Comparison of ENCODE assay signal across 28 cellular contexts in genomic region chr15:66323312-66323928, GRCh38. TPM values are rescaled to one million over a fixed set of nuclear protein-coding genes. Genes with fewer than 3 reads are reported as not detected.
DNase-seq lines count a peak whose midpoint lies in the region; ATAC-seq, FAIRE-seq and TF ChIP-seq lines count a peak whose summit lies in the region.
"Had no signal": no experiment of that assay in that cellular context is flagged by ENCODE, and none has a peak within 500 bp of the region (broad histone marks: within the 10 kb centered on the region; RNA-seq: fewer than 3 reads in every experiment).

No MANE protein-coding gene starts in this region.

- POLR2A ChIA-PET in K562 (lab: Yijun Ruan, JAX) = interaction anchor here (0.6 to 1.9 kb wide), 6 partner anchors 10 to 174 kb away, joined by 3 to 10 read pairs (median 4); partner anchors contain the start of gene SNAPC5

- H3K4me3 ChIP-seq in K562 = no peak overlapping the region
- H3K4me3 ChIP-seq: dorsolateral prefrontal cortex, GM23248, left ventricle myocardium inferior, skin epidermis had no signal

- H3K4me2 ChIP-seq in K562 (ENCODE audit: insufficient read depth, low read length) = peak overlapping the region; percentile 20; the same call in 1 of the 2 replicates

- peak overlapping the region; percentile 40 for H3K27ac ChIP-seq in K562 (ENCODE audit: extremely low read depth, low read depth, low read length)
- H3K27ac ChIP-seq: dorsolateral prefrontal cortex, GM23248, left ventricle myocardium inferior, skin epidermis had no signal

- 5% methylated on average over 12 of the region's 12 CpGs for WGBS in K562 (ENCODE audit: insufficient coverage, low coverage, missing lambda C conversion rate)

- no peaks in the 10 kb centered on the region for H3K9me3 Mint-ChIP-seq in progenitor cell of endocrine pancreas (ENCODE audit: low read depth)
- H3K9me3 Mint-ChIP-seq: activated CD4-positive, alpha-beta T cell treated with anti-CD3 and anti-CD28 coated beads, Interleukin-2, amount 10 ng/mL, durations not matched to agents 7 days and 5 days; activated naive CD4-positive, alpha-beta T cell treated with anti-CD3 and anti-CD28 coated beads, Interleukin-2, amount 50 U/mL, for 72 hours; activated T-helper 1 cell treated with anti-CD3 and anti-CD28 coated beads, Interleukin-12 subunit alpha, Interleukin-12 subunit beta, Interleukin-2, Interleukin-4 antibody, amounts not matched to agents 30 ng/mL and 10 ng/mL and 1 ng/mL, durations not matched to agents 14 hours and 24 hours and 36 hours; mesothelial cell of epicardium; naive thymus-derived CD8-positive, alpha-beta T cell had no signal

- no TSS peak for BruUV-seq in K562 (replicated peaks; lab: Mats Ljungman, UMichigan)

- H3K9me1 ChIP-seq in K562 (ENCODE audit: control insufficient read depth, insufficient read depth, low read length) = no peaks in the 10 kb centered on the region

- TF ChIP-seq EP300 in K562 (IDR thresholded peaks at IDR 0.05; ENCODE audit: low read length) = peak; percentile 62; the same call in 1 of the 2 replicates

- H3K27me3 ChIP-seq in K562 (ENCODE audit: control insufficient read depth in 2 of 2, insufficient read depth in 2 of 2, low read length in 2 of 2) = no peaks in the 10 kb centered on the region
- H3K27me3 ChIP-seq: dorsolateral prefrontal cortex had no signal

- peak; percentile 11 for DNase-seq in CMK (ENCODE audit: low read depth)
- peak; percentile 4 for DNase-seq in MV-4-11 (lab: John Stamatoyannopoulos, UW)
- DNase-seq in K562 (ENCODE audit: extremely low read depth in 1 of 4, low spot score in 3 of 4) = peak; percentile 67 to 90 (median 77)
- DNase-seq in progenitor cell of endocrine pancreas (ENCODE audit: low spot score, unreplicated experiment) = no peak
- DNase-seq: activated CD4-positive, alpha-beta T cell treated with anti-CD3 and anti-CD28 coated beads, Interleukin-2, amount 10 ng/mL, durations not matched to agents 7 days and 5 days; activated CD8-positive, alpha-beta memory T cell treated with anti-CD3 and anti-CD28 coated beads, Interleukin-2, amount 10 ng/mL, durations not matched to agents 7 days and 5 days; central memory CD4-positive, alpha-beta T cell; DMS 273 treated with DMSO at 0.1 percent for 48 hours; dorsolateral prefrontal cortex; EL; GM23248; Kasumi-1; left ventricle myocardium inferior; naive thymus-derived CD8-positive, alpha-beta T cell; NCI-H1436 treated with DMSO at 0.1 percent for 48 hours; trophoblast cell had no signal

- no peak overlapping the region for H2AFZ ChIP-seq in K562 (ENCODE audit: low read depth, low read length)
- H2AFZ ChIP-seq: GM23248 had no signal

- H3K9ac ChIP-seq in K562 (ENCODE audit: insufficient read depth in 1 of 2, low read depth in 2 of 2, low read length in 2 of 2) = no peak overlapping the region
- H3K9ac ChIP-seq: GM23248 had no signal

- in situ Hi-C loops in K562 (cut with MboI) = no loop called here

- H3K4me3 Mint-ChIP-seq in progenitor cell of endocrine pancreas (ENCODE audit: low read depth) = no peak overlapping the region
- H3K4me3 Mint-ChIP-seq: activated CD4-positive, alpha-beta T cell treated with anti-CD3 and anti-CD28 coated beads, Interleukin-2, amount 10 ng/mL, durations not matched to agents 7 days and 5 days; activated CD8-positive, alpha-beta memory T cell treated with anti-CD3 and anti-CD28 coated beads, Interleukin-2, amount 10 ng/mL, durations not matched to agents 7 days and 5 days; activated T-helper 1 cell treated with anti-CD3 and anti-CD28 coated beads, Interleukin-12 subunit alpha, Interleukin-12 subunit beta, Interleukin-2, Interleukin-4 antibody, amounts not matched to agents 30 ng/mL and 10 ng/mL and 1 ng/mL, durations not matched to agents 14 hours and 24 hours and 36 hours; mesothelial cell of epicardium; naive thymus-derived CD8-positive, alpha-beta T cell had no signal

- peak; percentile 97 for FAIRE-seq in K562 (lab: Jason Lieb, UNC)
- FAIRE-seq: astrocyte, endothelial cell of umbilical vein, GM12891, HepG2, islet of Langerhans had no signal

- intact Hi-C loops in K562 (cut with micrococcal nuclease) = no loop called here

- no peaks in the 10 kb centered on the region for H4K20me1 ChIP-seq in K562 (replicated peaks; ENCODE audit: control insufficient read depth, insufficient read depth, low read length)

- ATAC-seq in K562 = peak; percentile 98
- no peak for ATAC-seq in HG03354 (IDR thresholded peaks at IDR 0.05; ENCODE audit: poor library complexity, severe bottlenecking, unreplicated experiment)
- no peak for ATAC-seq in GM19452 (IDR thresholded peaks at IDR 0.05; ENCODE audit: unreplicated experiment)
- ATAC-seq in HG03196 (IDR thresholded peaks at IDR 0.05; ENCODE audit: unreplicated experiment) = no peak
- ATAC-seq: activated CD8-positive, alpha-beta memory T cell treated with anti-CD3 and anti-CD28 coated beads, Interleukin-2, amount 10 ng/mL, durations not matched to agents 7 days and 5 days; activated naive CD4-positive, alpha-beta T cell treated with anti-CD3 and anti-CD28 coated beads, Interleukin-2, amount 50 U/mL, for 72 hours; HepG2; naive thymus-derived CD8-positive, alpha-beta T cell had no signal

- peak in 1 of 2 experiments; percentile 30; a peak in 1 of 4 replicates for TF ChIP-seq RAD21 in K562 (CRISPR knock-in tag; conservative IDR thresholded peaks at IDR 0.05 in 1 of 2, IDR thresholded peaks at IDR 0.05 in 1 of 2)

- no peaks in the 10 kb centered on the region for H3K79me2 ChIP-seq in K562 (ENCODE audit: control insufficient read depth, insufficient read depth, low read length)

- no peak for TF ChIP-seq POLR2A in K562 (conservative IDR thresholded peaks at IDR 0.05)

- no peaks in the 10 kb centered on the region for H3K9me3 ChIP-seq in K562 (replicated peaks; ENCODE audit: control insufficient read depth, insufficient read depth, low read depth, low read length)
- H3K9me3 ChIP-seq: left ventricle myocardium inferior had no signal

- TF ChIP-seq CTCF in K562 (IDR thresholded peaks at IDR 0.05 in 2 of 3, conservative IDR thresholded peaks at IDR 0.05 in 1 of 3; ENCODE audit: insufficient read depth in 2 of 3, low read depth in 1 of 3, low read length in 3 of 3) = peak in 2 of 3 experiments; percentile 22 to 30; a peak in 3 of 6 replicates
- TF ChIP-seq CTCF in progenitor cell of endocrine pancreas (IDR thresholded peaks at IDR 0.05; ENCODE audit: unreplicated experiment) = no peak

- H3K4me1 Mint-ChIP-seq in progenitor cell of endocrine pancreas (ENCODE audit: low read depth) = no peaks in the 10 kb centered on the region
- H3K4me1 Mint-ChIP-seq: activated CD4-positive, alpha-beta T cell treated with anti-CD3 and anti-CD28 coated beads, Interleukin-2, amount 10 ng/mL, durations not matched to agents 7 days and 5 days; activated CD8-positive, alpha-beta memory T cell treated with anti-CD3 and anti-CD28 coated beads, Interleukin-2, amount 10 ng/mL, durations not matched to agents 7 days and 5 days; mesothelial cell of epicardium had no signal

- no peaks in the 10 kb centered on the region for H3K27me3 Mint-ChIP-seq in progenitor cell of endocrine pancreas
- H3K27me3 Mint-ChIP-seq: activated CD4-positive, alpha-beta T cell treated with anti-CD3 and anti-CD28 coated beads, Interleukin-2, amount 10 ng/mL, durations not matched to agents 7 days and 5 days; activated CD8-positive, alpha-beta memory T cell treated with anti-CD3 and anti-CD28 coated beads, Interleukin-2, amount 10 ng/mL, durations not matched to agents 7 days and 5 days; naive thymus-derived CD8-positive, alpha-beta T cell had no signal

- CTCF ChIA-PET in K562 (lab: Yijun Ruan, JAX; ENCODE audit: low intra/inter-chr PET ratio) = interaction anchor here (0.6 kb wide), 1 partner anchor 175 kb away, joined by 4 read pairs; no protein-coding TSS in a partner anchor

- peaks cover 18% of the 10 kb centered on the region for H3K36me3 Mint-ChIP-seq in progenitor cell of endocrine pancreas (ENCODE audit: insufficient read depth)

- H3K36me3 ChIP-seq in K562 (ENCODE audit: control insufficient read depth, insufficient read depth, low read length) = peaks cover 72% of the 10 kb centered on the region

- peaks cover 0 to 15% of the 10 kb centered on the region in 2 experiments; a peak in 3 of 5 replicates for H3K4me1 ChIP-seq in K562 (replicated peaks in 1 of 2; ENCODE audit: control insufficient read depth in 2 of 2, insufficient read depth in 2 of 2, low read length in 2 of 2)
- H3K4me1 ChIP-seq: left ventricle myocardium inferior had no signal

- H3K27ac Mint-ChIP-seq in progenitor cell of endocrine pancreas = peak overlapping the region; percentile 65
- H3K27ac Mint-ChIP-seq: activated CD4-positive, alpha-beta T cell treated with anti-CD3 and anti-CD28 coated beads, Interleukin-2, amount 10 ng/mL, durations not matched to agents 7 days and 5 days; activated naive CD4-positive, alpha-beta T cell treated with anti-CD3 and anti-CD28 coated beads, Interleukin-2, amount 50 U/mL, for 72 hours; activated T-helper 1 cell treated with anti-CD3 and anti-CD28 coated beads, Interleukin-12 subunit alpha, Interleukin-12 subunit beta, Interleukin-2, Interleukin-4 antibody, amounts not matched to agents 30 ng/mL and 10 ng/mL and 1 ng/mL, durations not matched to agents 14 hours and 24 hours and 36 hours; mesothelial cell of epicardium had no signal

RNA-seq across cellular contexts. Expression of gene DIS3L, which starts 30.1 kb away (rescaled TPM):
- 20.0 and 41.6 TPM in 2 replicates for total RNA-seq in K562 (2011; cell fraction: chromatin; rRNA removed; ENCODE audit: low replicate concordance)
- 15.7 and 16.5 TPM in 2 replicates for total RNA-seq in K562 (2011; cell fraction: nucleolus; rRNA removed)
- total RNA-seq in K562 (2011; cell fraction: nucleoplasm; rRNA removed) = 16.1 and 17.0 TPM in 2 replicates
- total RNA-seq in K562 (2014; rRNA removed) (11.8 and 16.2 TPM in 2 replicates), K562 (2014; rRNA removed; fragmentation: Illumina TruSeq; extraction: Trizol) (25.0 and 25.4 TPM in 2 replicates), K562 (2015; rRNA removed; fragmentation: Illumina TruSeq; extraction: Trizol) (25.4 and 25.6 TPM in 2 replicates), K562 (2021) (16.6 and 16.9 TPM in 2 replicates), progenitor cell of endocrine pancreas (51.1 and 53.7 TPM in 2 replicates)
- polyA plus RNA-seq in K562 (2011; rRNA removed) (19.8 and 34.6 TPM in 2 replicates), K562 (2014; fragmentation: Illumina TruSeq; extraction: Trizol) (16.4 and 19.4 TPM in 2 replicates), K562 (2014; fragmentation: Nextera tagmentation; extraction: Ambion mirVana) (1 to 10 TPM; 5.9 to 6.4 TPM), K562 (2014; rRNA removed) (15.1 and 15.3 TPM in 2 replicates)
- polyA plus RNA-seq in K562 (2011; cell fraction: cytosol; rRNA removed) = 6.5 and 11.5 TPM in 2 replicates
- polyA plus RNA-seq in K562 (2011; cell fraction: nucleus; rRNA removed) = 7.7 and 9.5 TPM in 2 replicates
- 13.2 and 20.8 TPM in 2 replicates for polyA plus RNA-seq in K562 (2012)
- polyA minus RNA-seq in K562 (2011; rRNA and poly(A)+ RNA removed) = 77.1 and 80.9 TPM in 2 replicates
- 9.5 and 21.1 TPM in 2 replicates for polyA minus RNA-seq in K562 (2011; cell fraction: cytosol; rRNA and poly(A)+ RNA removed)
- polyA minus RNA-seq in K562 (2011; cell fraction: nucleus; rRNA and poly(A)+ RNA removed) = 11.8 and 20.4 TPM in 2 replicates

RNA-seq across cellular contexts. Expression of gene TIPIN, which starts 33.1 kb away (rescaled TPM):
- 21.9 and 44.7 TPM in 2 replicates for total RNA-seq in K562 (2011; cell fraction: chromatin; rRNA removed; ENCODE audit: low replicate concordance)
- 15.3 and 17.0 TPM in 2 replicates for total RNA-seq in K562 (2011; cell fraction: nucleolus; rRNA removed)
- 25.1 and 31.1 TPM in 2 replicates for total RNA-seq in K562 (2011; cell fraction: nucleoplasm; rRNA removed)
- total RNA-seq in K562 (2014; rRNA removed) (29.9 and 31.1 TPM in 2 replicates), K562 (2014; rRNA removed; fragmentation: Illumina TruSeq; extraction: Trizol) (45.8 and 64.9 TPM in 2 replicates), K562 (2015; rRNA removed; fragmentation: Illumina TruSeq; extraction: Trizol) (40.4 and 41.9 TPM in 2 replicates), K562 (2021) (27.4 and 28.0 TPM in 2 replicates), progenitor cell of endocrine pancreas (10.1 and 11.0 TPM in 2 replicates)
- polyA plus RNA-seq in K562 (2011; rRNA removed) (15.2 and 22.9 TPM in 2 replicates), K562 (2014; fragmentation: Illumina TruSeq; extraction: Trizol) (61.4 and 62.1 TPM in 2 replicates), K562 (2014; fragmentation: Nextera tagmentation; extraction: Ambion mirVana) (10 to 100 TPM; 55.6 to 58.9 TPM), K562 (2014; rRNA removed) (25.7 and 42.0 TPM in 2 replicates)
- polyA plus RNA-seq in K562 (2011; cell fraction: cytosol; rRNA removed) = 5.1 and 8.0 TPM in 2 replicates
- polyA plus RNA-seq in K562 (2011; cell fraction: nucleus; rRNA removed) = 6.7 and 7.4 TPM in 2 replicates
- 23.8 and 27.9 TPM in 2 replicates for polyA plus RNA-seq in K562 (2012)
- 37.5 and 43.0 TPM in 2 replicates for polyA minus RNA-seq in K562 (2011; rRNA and poly(A)+ RNA removed)
- 12.2 and 18.7 TPM in 2 replicates for polyA minus RNA-seq in K562 (2011; cell fraction: cytosol; rRNA and poly(A)+ RNA removed)
- polyA minus RNA-seq in K562 (2011; cell fraction: nucleus; rRNA and poly(A)+ RNA removed) = 7.7 and 14.1 TPM in 2 replicates
